8 cellular contexts compared by ENCODE assay signal in genomic region chr14:99793213-99794155, GRCh38. TPM values are rescaled to one million over a fixed set of nuclear protein-coding genes. Genes with fewer than 3 reads are reported as not detected.
A peak's percentile ranks its signal among the peaks of the same experiment; 100 is the strongest.
DNase-seq lines count a peak whose midpoint lies in the region; TF ChIP-seq lines count a peak whose summit lies in the region.

Gene EML1 (plus strand): TSS chr14:99793413. CDS start chr14:99793477, 64 bp downstream.

- H3K9ac ChIP-seq in iPS-18a (ENCODE audit: low read length) (peak within 1 kb of the TSS; percentile 79), skeletal muscle satellite cell (ENCODE audit: low read depth, low read length) (peak within 1 kb of the TSS; percentile 80)

- H3K4me1 ChIP-seq in iPS-18a (ENCODE audit: control insufficient read depth, low read depth, low read length) (peaks cover 15% of the 10 kb centered on the region), skeletal muscle satellite cell (ENCODE audit: control insufficient read depth, insufficient read depth, low read length) (peaks cover 20% of the 10 kb centered on the region)

- H3K9me3 ChIP-seq in iPS-18a (ENCODE audit: control insufficient read depth, low read depth, low read length) (no peaks in the 10 kb centered on the region), skeletal muscle satellite cell (replicated peaks; ENCODE audit: low read length) (no peaks in the 10 kb centered on the region)

- H3K27me3 ChIP-seq in iPS-18a (ENCODE audit: control insufficient read depth, insufficient read depth, low read length) (peaks cover 19% of the 10 kb centered on the region), skeletal muscle satellite cell (ENCODE audit: control insufficient read depth, insufficient read depth, low read length) (no peaks in the 10 kb centered on the region)

- no peak for DNase-seq in HFF-Myc (ENCODE audit: extremely low read depth, low read depth)
- peak; percentile 79 for DNase-seq in NCI-H1092 treated with DMSO at 0.1 percent for 48 hours (lab: John Stamatoyannopoulos, UW)
- DNase-seq in T47D (ENCODE audit: low read depth in 1 of 2, low spot score in 1 of 2) = peak; percentile 82 to 99
- DNase-seq in AML-193 (lab: John Stamatoyannopoulos, UW) = no peak

- peak within 1 kb of the TSS; percentile 86 for H3K4me2 ChIP-seq in skeletal muscle satellite cell (ENCODE audit: low read length)

- H3K36me3 ChIP-seq in iPS-18a (ENCODE audit: control insufficient read depth, low read depth, low read length) = no peaks in the 10 kb centered on the region
- no peaks in the 10 kb centered on the region for H3K36me3 ChIP-seq in skeletal muscle satellite cell (ENCODE audit: insufficient read depth, low read length)

- TF ChIP-seq CTCF in HFF-Myc (IDR thresholded peaks at IDR 0.05; ENCODE audit: low read depth, low read length, missing control alignments) (no peak), WI38 (IDR thresholded peaks at IDR 0.05; ENCODE audit: low read depth, low read length) (no peak)

- H3K4me3 ChIP-seq in GM08714 (ENCODE audit: low read length) (peak within 1 kb of the TSS; percentile 61), HFF-Myc (replicated peaks; ENCODE audit: low read depth, low read length) (peak within 1 kb of the TSS; percentile 56), WI38 (ENCODE audit: low read depth, low read length) (peak within 1 kb of the TSS; percentile 79), iPS-18a (ENCODE audit: low read length) (peak within 1 kb of the TSS; percentile 94), skeletal muscle satellite cell (ENCODE audit: low read length) (peak within 1 kb of the TSS; percentile 84)

- in situ Hi-C loops in T47D (cut with HindIII; ENCODE audit: low pct_unique_long_range_greater_than_20kb, low sequenced_read_pairs) = no loop called here

- no peak within 1 kb of the TSS for H3K27ac ChIP-seq in iPS-18a (ENCODE audit: low read length)

RNA-seq across cellular contexts. Expression of gene EML1, which starts in this region (rescaled TPM):
- 15.5 and 28.6 TPM in 2 replicates for total RNA-seq in skeletal muscle satellite cell (2012; rRNA removed)

Comparison
In these comparisons a context has a peak if more than half of its experiments do, and no peak if none do; other contexts are left out.
1. DNase-seq: peak in NCI-H1092 treated with DMSO at 0.1 percent for 48 hours (single experiment) and T47D (2 of 2); none in HFF-Myc (single experiment) and AML-193 (0 of 2).
2. Peak in every context shown above with its lines, with median percentiles within 50 percentile points of each other: H3K4me3 ChIP-seq.